30 cellular contexts compared by ENCODE assay signal in genomic region chr7:69832356-69832755, GRCh38.
"Had no signal": no experiment of that assay in that cellular context is flagged by ENCODE, and none has a peak within 500 bp of the region (broad histone marks: within the 10 kb centered on the region; RNA-seq: fewer than 3 reads in every experiment).

No MANE protein-coding gene starts in this region.

- H3K9me3 Mint-ChIP-seq: activated CD4-positive, alpha-beta memory T cell treated with anti-CD3 and anti-CD28 coated beads, Interleukin-2, amount 10 ng/mL, durations not matched to agents 7 days and 5 days; activated naive CD8-positive, alpha-beta T cell treated with anti-CD3 and anti-CD28 coated beads for 36 hours; central memory CD8-positive, alpha-beta T cell had no signal

- H3K27me3 ChIP-seq: cardiac muscle cell, SJCRH30 had no signal

- H3K4me3 ChIP-seq: cardiac muscle cell, SJCRH30, SK-N-MC had no signal

- ATAC-seq: activated CD8-positive, alpha-beta memory T cell treated with anti-CD3 and anti-CD28 coated beads, Interleukin-2, amount 10 ng/mL, durations not matched to agents 7 days and 5 days; Panc1 had no signal

- H3K27ac Mint-ChIP-seq: activated CD4-positive, alpha-beta memory T cell treated with anti-CD3 and anti-CD28 coated beads, Interleukin-2, amount 10 ng/mL, durations not matched to agents 7 days and 5 days; activated CD8-positive, alpha-beta memory T cell treated with anti-CD3 and anti-CD28 coated beads, Interleukin-2, amount 10 ng/mL, durations not matched to agents 7 days and 5 days; activated naive CD8-positive, alpha-beta T cell treated with anti-CD3 and anti-CD28 coated beads for 36 hours had no signal

- DNase-seq: activated CD4-positive, alpha-beta memory T cell treated with anti-CD3 and anti-CD28 coated beads, Interleukin-2, amount 10 ng/mL, durations not matched to agents 7 days and 5 days; activated CD4-positive, alpha-beta T cell treated with anti-CD3 and anti-CD28 coated beads for 1 hour; activated CD4-positive, alpha-beta T cell treated with anti-CD3 and anti-CD28 coated beads for 48 hours; activated CD4-positive, CD25-positive, alpha-beta regulatory T cell; activated CD8-positive, alpha-beta memory T cell treated with anti-CD3 and anti-CD28 coated beads for 24 hours; activated CD8-positive, alpha-beta memory T cell treated with anti-CD3 and anti-CD28 coated beads, Interleukin-2, amount 10 ng/mL, durations not matched to agents 7 days and 5 days; activated CD8-positive, alpha-beta memory T cell treated with anti-CD3 and anti-CD28 coated beads, Interleukin-2, amount 50 U/mL, for 48 hours; activated effector memory CD4-positive, alpha-beta T cell treated with anti-CD3 and anti-CD28 coated beads, Interleukin-2, amount 50 U/mL, for 16 hours; activated naive CD4-positive, alpha-beta T cell; activated naive CD4-positive, alpha-beta T cell treated with anti-CD3 and anti-CD28 coated beads, Interleukin-2, amount 50 U/mL, for 16 hours; activated naive CD8-positive, alpha-beta T cell treated with anti-CD3 and anti-CD28 coated beads for 36 hours; activated T-cell treated with anti-CD3 and anti-CD28 coated beads, Interleukin-2, amount 50 U/mL, for 48 hours; amniotic stem cell; aorta; NCI-H1105; NCI-H1417 treated with DMSO at 0.1 percent for 48 hours; NCI-H1930; NCI-H2081 treated with DMSO at 0.1 percent for 48 hours; NCI-H226; NCI-H446 treated with DMSO at 0.1 percent for 48 hours; NCI-H524; NCI-H69; SHP77; SJCRH30; T1000; WERI-Rb-1 had no signal

- H3K4me3 Mint-ChIP-seq: activated CD4-positive, alpha-beta memory T cell treated with anti-CD3 and anti-CD28 coated beads, Interleukin-2, amount 10 ng/mL, durations not matched to agents 7 days and 5 days; activated CD8-positive, alpha-beta memory T cell treated with anti-CD3 and anti-CD28 coated beads, Interleukin-2, amount 10 ng/mL, durations not matched to agents 7 days and 5 days; activated naive CD8-positive, alpha-beta T cell treated with anti-CD3 and anti-CD28 coated beads for 36 hours; central memory CD8-positive, alpha-beta T cell had no signal

- H3K36me3 Mint-ChIP-seq: activated CD8-positive, alpha-beta memory T cell treated with anti-CD3 and anti-CD28 coated beads, Interleukin-2, amount 10 ng/mL, durations not matched to agents 7 days and 5 days; activated naive CD8-positive, alpha-beta T cell treated with anti-CD3 and anti-CD28 coated beads for 36 hours had no signal

- H3K36me3 ChIP-seq: cardiac muscle cell, SJCRH30, WERI-Rb-1 had no signal

- H3K27ac ChIP-seq: cardiac muscle cell, SJCRH30, SK-N-MC, WERI-Rb-1 had no signal

- H3K4me1 Mint-ChIP-seq: activated CD4-positive, alpha-beta memory T cell treated with anti-CD3 and anti-CD28 coated beads, Interleukin-2, amount 10 ng/mL, durations not matched to agents 7 days and 5 days; activated CD8-positive, alpha-beta memory T cell treated with anti-CD3 and anti-CD28 coated beads, Interleukin-2, amount 10 ng/mL, durations not matched to agents 7 days and 5 days; activated naive CD8-positive, alpha-beta T cell treated with anti-CD3 and anti-CD28 coated beads for 36 hours; central memory CD8-positive, alpha-beta T cell had no signal
